Comparison of ENCODE assay signal across 20 cellular contexts in genomic region chr15:52422001-52422400, GRCh38.
"Had no signal": no experiment of that assay in that cellular context is flagged by ENCODE, and none has a peak within 500 bp of the region (broad histone marks: within the 10 kb centered on the region; RNA-seq: fewer than 3 reads in every experiment).

No MANE protein-coding gene starts in this region.

- H3K27ac Mint-ChIP-seq: activated CD4-positive, alpha-beta memory T cell treated with anti-CD3 and anti-CD28 coated beads, Interleukin-2, amount 10 ng/mL, durations not matched to agents 7 days and 5 days; activated CD4-positive, alpha-beta T cell treated with anti-CD3 and anti-CD28 coated beads, Interleukin-2, amount 10 ng/mL, durations not matched to agents 7 days and 5 days; activated T-helper 17 cell treated with anti-CD3 and anti-CD28 coated beads, Interleukin-2, amount 50 U/mL, for 72 hours; naive thymus-derived CD4-positive, alpha-beta T cell; T-helper 17 cell; WTC11 had no signal

- H3K27me3 Mint-ChIP-seq: activated CD4-positive, alpha-beta memory T cell treated with anti-CD3 and anti-CD28 coated beads, Interleukin-2, amount 10 ng/mL, durations not matched to agents 7 days and 5 days; activated CD4-positive, alpha-beta T cell treated with anti-CD3 and anti-CD28 coated beads, Interleukin-2, amount 10 ng/mL, durations not matched to agents 7 days and 5 days; activated T-helper 17 cell treated with anti-CD3 and anti-CD28 coated beads, Interleukin-2, amount 50 U/mL, for 72 hours; naive thymus-derived CD4-positive, alpha-beta T cell; T-helper 17 cell had no signal

- H3K4me3 Mint-ChIP-seq: activated CD4-positive, alpha-beta memory T cell treated with anti-CD3 and anti-CD28 coated beads, Interleukin-2, amount 10 ng/mL, durations not matched to agents 7 days and 5 days; activated CD4-positive, alpha-beta T cell treated with anti-CD3 and anti-CD28 coated beads, Interleukin-2, amount 10 ng/mL, durations not matched to agents 7 days and 5 days; activated T-cell treated with anti-CD3 and anti-CD28 coated beads, Interleukin-2, amount 50 U/mL, for 4 hours; activated T-helper 17 cell treated with anti-CD3 and anti-CD28 coated beads, Interleukin-2, amount 50 U/mL, for 72 hours; naive thymus-derived CD4-positive, alpha-beta T cell; T-helper 17 cell; WTC11 had no signal

- DNase-seq: activated CD4-positive, alpha-beta memory T cell treated with anti-CD3 and anti-CD28 coated beads, Interleukin-2, amount 10 ng/mL, durations not matched to agents 7 days and 5 days; activated CD4-positive, alpha-beta T cell treated with anti-CD3 and anti-CD28 coated beads for 1 hour; activated CD4-positive, alpha-beta T cell treated with anti-CD3 and anti-CD28 coated beads, Interleukin-2, amount 10 ng/mL, durations not matched to agents 7 days and 5 days; activated gamma-delta T cell treated with Interleukin-2 at 50 U/mL for 16 hours; activated naive CD4-positive, alpha-beta T cell treated with anti-CD3 and anti-CD28 coated beads, Interleukin-2, amount 50 U/mL, for 16 hours; activated T-cell treated with anti-CD3 and anti-CD28 coated beads, Interleukin-2, amount 50 U/mL, for 4 hours; amniotic stem cell; brain microvascular endothelial cell; dorsolateral prefrontal cortex; effector memory CD4-positive, alpha-beta T cell; glutamatergic neuron; left lung; naive thymus-derived CD4-positive, alpha-beta T cell; pancreas; right cardiac atrium; spleen; stimulated activated naive CD4-positive, alpha-beta T cell treated with Interleukin-2 at 50 U/mL for 16 hours; T-helper 17 cell had no signal

- H3K4me1 Mint-ChIP-seq: WTC11 had no signal

- H3K9me3 Mint-ChIP-seq: activated CD4-positive, alpha-beta memory T cell treated with anti-CD3 and anti-CD28 coated beads, Interleukin-2, amount 10 ng/mL, durations not matched to agents 7 days and 5 days; activated CD4-positive, alpha-beta T cell treated with anti-CD3 and anti-CD28 coated beads, Interleukin-2, amount 10 ng/mL, durations not matched to agents 7 days and 5 days; activated T-cell treated with anti-CD3 and anti-CD28 coated beads, Interleukin-2, amount 50 U/mL, for 4 hours; activated T-helper 17 cell treated with anti-CD3 and anti-CD28 coated beads, Interleukin-2, amount 50 U/mL, for 72 hours; naive thymus-derived CD4-positive, alpha-beta T cell; WTC11 had no signal
